Comparison of ENCODE assay signal across 9 cellular contexts in genomic region chr2:46632349-46632748, GRCh38. TPM values are rescaled to one million over a fixed set of nuclear protein-coding genes. Genes with fewer than 3 reads are reported as not detected.
DNase-seq lines count a peak whose midpoint lies in the region; ATAC-seq and TF ChIP-seq lines count a peak whose summit lies in the region.
"Had no signal": no experiment of that assay in that cellular context is flagged by ENCODE, and none has a peak within 500 bp of the region (broad histone marks: within the 10 kb centered on the region; RNA-seq: fewer than 3 reads in every experiment).

No MANE protein-coding gene starts in this region.

- no peak overlapping the region for H3K4me3 Mint-ChIP-seq in activated CD8-positive, alpha-beta T cell treated with anti-CD3 and anti-CD28 coated beads for 36 hours
- no peak overlapping the region for H3K4me3 Mint-ChIP-seq in activated CD8-positive, alpha-beta T cell treated with anti-CD3 and anti-CD28 coated beads, Interleukin-2, amount 10 ng/mL, durations not matched to agents 7 days and 5 days
- no peak overlapping the region for H3K4me3 Mint-ChIP-seq in mesothelial cell of epicardium
- H3K4me3 Mint-ChIP-seq: activated naive CD8-positive, alpha-beta T cell had no signal

- no peak for DNase-seq in activated CD8-positive, alpha-beta T cell treated with anti-CD3 and anti-CD28 coated beads for 36 hours
- DNase-seq in activated CD8-positive, alpha-beta T cell treated with anti-CD3 and anti-CD28 coated beads, Interleukin-2, amount 10 ng/mL, durations not matched to agents 7 days and 5 days: no peak
- DNase-seq in NCI-H2171 (lab: John Stamatoyannopoulos, UW) (peak; percentile 4), cerebellum (ENCODE audit: low spot score) (peak; percentile 36), mesothelial cell of epicardium (ENCODE audit: low spot score in 2 of 2, unreplicated experiment in 2 of 2) (no peak), activated gamma-delta T cell treated with Interleukin-2 at 50 U/mL for 16 hours (no peak), retina (no peak)
- DNase-seq in activated CD4-positive, CD25-positive, alpha-beta regulatory T cell (lab: John Stamatoyannopoulos, UW): no peak

- H3K27me3 Mint-ChIP-seq in activated CD8-positive, alpha-beta T cell treated with anti-CD3 and anti-CD28 coated beads for 36 hours: no peaks in the 10 kb centered on the region
- no peaks in the 10 kb centered on the region for H3K27me3 Mint-ChIP-seq in activated CD8-positive, alpha-beta T cell treated with anti-CD3 and anti-CD28 coated beads, Interleukin-2, amount 10 ng/mL, durations not matched to agents 7 days and 5 days (ENCODE audit: low read depth)
- H3K27me3 Mint-ChIP-seq in mesothelial cell of epicardium (ENCODE audit: low read depth): no peaks in the 10 kb centered on the region
- H3K27me3 Mint-ChIP-seq: activated naive CD8-positive, alpha-beta T cell had no signal

- H3K27ac Mint-ChIP-seq in activated CD8-positive, alpha-beta T cell treated with anti-CD3 and anti-CD28 coated beads for 36 hours: no peak overlapping the region
- H3K27ac Mint-ChIP-seq in activated CD8-positive, alpha-beta T cell treated with anti-CD3 and anti-CD28 coated beads, Interleukin-2, amount 10 ng/mL, durations not matched to agents 7 days and 5 days: no peak overlapping the region
- no peak overlapping the region for H3K27ac Mint-ChIP-seq in mesothelial cell of epicardium
- H3K27ac Mint-ChIP-seq: activated naive CD8-positive, alpha-beta T cell had no signal

- ATAC-seq in activated CD8-positive, alpha-beta T cell treated with anti-CD3 and anti-CD28 coated beads for 36 hours: no peak
- ATAC-seq in activated CD8-positive, alpha-beta T cell treated with anti-CD3 and anti-CD28 coated beads, Interleukin-2, amount 10 ng/mL, durations not matched to agents 7 days and 5 days: no peak

- POLR2A ChIA-PET in activated CD8-positive, alpha-beta T cell treated with anti-CD3 and anti-CD28 coated beads for 36 hours (lab: Charles Lee): no interaction called here
- POLR2A ChIA-PET in activated CD8-positive, alpha-beta T cell treated with anti-CD3 and anti-CD28 coated beads, Interleukin-2, amount 10 ng/mL, durations not matched to agents 7 days and 5 days (lab: Charles Lee): no interaction called here

- intact Hi-C loops in activated CD8-positive, alpha-beta T cell treated with anti-CD3 and anti-CD28 coated beads for 36 hours (cut with micrococcal nuclease): no loop called here

- no peaks in the 10 kb centered on the region for H3K9me3 Mint-ChIP-seq in activated CD8-positive, alpha-beta T cell treated with anti-CD3 and anti-CD28 coated beads for 36 hours
- H3K9me3 Mint-ChIP-seq in activated CD8-positive, alpha-beta T cell treated with anti-CD3 and anti-CD28 coated beads, Interleukin-2, amount 10 ng/mL, durations not matched to agents 7 days and 5 days (ENCODE audit: insufficient read depth): no peaks in the 10 kb centered on the region
- H3K9me3 Mint-ChIP-seq in mesothelial cell of epicardium: no peaks in the 10 kb centered on the region

- H3K4me1 Mint-ChIP-seq in activated CD8-positive, alpha-beta T cell treated with anti-CD3 and anti-CD28 coated beads for 36 hours (ENCODE audit: low read depth): peaks cover 12% of the 10 kb centered on the region
- H3K4me1 Mint-ChIP-seq in activated CD8-positive, alpha-beta T cell treated with anti-CD3 and anti-CD28 coated beads, Interleukin-2, amount 10 ng/mL, durations not matched to agents 7 days and 5 days (ENCODE audit: low read depth): peaks cover 10% of the 10 kb centered on the region
- peaks cover 2% of the 10 kb centered on the region for H3K4me1 Mint-ChIP-seq in mesothelial cell of epicardium

- TF ChIP-seq CTCF in activated CD8-positive, alpha-beta T cell treated with anti-CD3 and anti-CD28 coated beads for 36 hours (IDR thresholded peaks at IDR 0.05): peak; percentile 61
- TF ChIP-seq CTCF in mesothelial cell of epicardium (IDR thresholded peaks at IDR 0.05; ENCODE audit: unreplicated experiment): peak; percentile 60

- peaks cover 1% of the 10 kb centered on the region for H3K36me3 Mint-ChIP-seq in activated CD8-positive, alpha-beta T cell treated with anti-CD3 and anti-CD28 coated beads for 36 hours (ENCODE audit: low read depth)
- H3K36me3 Mint-ChIP-seq in activated CD8-positive, alpha-beta T cell treated with anti-CD3 and anti-CD28 coated beads, Interleukin-2, amount 10 ng/mL, durations not matched to agents 7 days and 5 days (ENCODE audit: low read depth): no peaks in the 10 kb centered on the region
- peaks cover 6% of the 10 kb centered on the region for H3K36me3 Mint-ChIP-seq in mesothelial cell of epicardium

- CTCF ChIA-PET in activated CD8-positive, alpha-beta T cell treated with anti-CD3 and anti-CD28 coated beads for 36 hours (lab: Charles Lee): no interaction called here
- CTCF ChIA-PET in activated CD8-positive, alpha-beta T cell treated with anti-CD3 and anti-CD28 coated beads, Interleukin-2, amount 10 ng/mL, durations not matched to agents 7 days and 5 days (lab: Charles Lee): no interaction called here

RNA-seq across cellular contexts. Expression of gene CRIPT, which starts 15.3 kb away (rescaled TPM):
- total RNA-seq in activated CD8-positive, alpha-beta T cell treated with anti-CD3 and anti-CD28 coated beads for 36 hours: 1 to 10 TPM; 8.1 to 8.4 TPM
- total RNA-seq in activated CD8-positive, alpha-beta T cell treated with anti-CD3 and anti-CD28 coated beads, Interleukin-2, amount 10 ng/mL, durations not matched to agents 7 days and 5 days: 1 to 10 TPM; 8.1 to 8.8 TPM
- 20.1 TPM for total RNA-seq in cerebellum
- 21.1 to 22.5 TPM (median 21.3 TPM) in 3 replicates for total RNA-seq in mesothelial cell of epicardium

RNA-seq across cellular contexts. Expression of gene PIGF, which starts 15.5 kb away (rescaled TPM):
- 10 to 100 TPM; 27.2 to 27.7 TPM for total RNA-seq in activated CD8-positive, alpha-beta T cell treated with anti-CD3 and anti-CD28 coated beads for 36 hours
- total RNA-seq in activated CD8-positive, alpha-beta T cell treated with anti-CD3 and anti-CD28 coated beads, Interleukin-2, amount 10 ng/mL, durations not matched to agents 7 days and 5 days: 10 to 100 TPM; 20.4 to 22.1 TPM
- total RNA-seq in cerebellum (29.9 TPM), mesothelial cell of epicardium (33.5 to 36.2 TPM (median 34.5 TPM) in 3 replicates)

Comparison
In these comparisons a context has a peak if more than half of its experiments do, and no peak if none do; other contexts are left out.
1. DNase-seq: peak in NCI-H2171 (single experiment) and cerebellum (single experiment); none in activated CD8-positive, alpha-beta T cell treated with anti-CD3 and anti-CD28 coated beads for 36 hours (single experiment), activated CD8-positive, alpha-beta T cell treated with anti-CD3 and anti-CD28 coated beads, Interleukin-2, amount 10 ng/mL, durations not matched to agents 7 days and 5 days (single experiment), mesothelial cell of epicardium (0 of 2), activated gamma-delta T cell treated with Interleukin-2 at 50 U/mL for 16 hours (single experiment), activated CD4-positive, CD25-positive, alpha-beta regulatory T cell (0 of 4) and retina (single experiment).